7 cellular contexts compared by ENCODE assay signal in genomic region chr14:49044981-49045380, GRCh38.
"Had no signal": no experiment of that assay in that cellular context is flagged by ENCODE, and none has a peak within 500 bp of the region (broad histone marks: within the 10 kb centered on the region; RNA-seq: fewer than 3 reads in every experiment).

No MANE protein-coding gene starts in this region.

- H3K4me3 Mint-ChIP-seq: IgD-negative memory B cell had no signal

- H3K27ac Mint-ChIP-seq: IgD-negative memory B cell had no signal

- H3K27ac ChIP-seq: HL-60, KMS-11 had no signal

- H3K36me3 Mint-ChIP-seq: IgD-negative memory B cell had no signal

- H3K9ac ChIP-seq: KMS-11 had no signal

- FAIRE-seq: HTR-8/SVneo had no signal

- H3K4me2 ChIP-seq: KMS-11 had no signal

- DNase-seq: IMR-90, KBM-7, KG1 had no signal
